In genomic region chr12:49060237-49061156, GRCh38 we compare ENCODE assay signal across 8 cellular contexts. TPM values are rescaled to one million over a fixed set of nuclear protein-coding genes. Genes with fewer than 3 reads are reported as not detected.
DNase-seq lines count a peak whose midpoint lies in the region; ATAC-seq and TF ChIP-seq lines count a peak whose summit lies in the region.

KMT2D (minus strand) TSS chr12:49060794; CDS start chr12:49055324, 5,470 bp downstream.

- H3K4me3 Mint-ChIP-seq in activated T-helper 2 cell treated with anti-CD3 and anti-CD28 coated beads, Interferon-gamma antibody, Interleukin-2, Interleukin-4, amounts not matched to agents 10 μg/mL and 5 μg/mL and 100 μg/mL, durations not matched to agents 14 hours and 24 hours and 36 hours (ENCODE audit: low read depth), result peak within 1 kb of the TSS; percentile 92
- H3K4me3 Mint-ChIP-seq in natural killer cell treated with Interleukin-12 subunit alpha and Interleukin-12 subunit beta and Interleukin-15 and Interleukin-18, amount 100 ng/mL, for 72 hours, result peak within 1 kb of the TSS; percentile 95

- peaks cover 11% of the 10 kb centered on the region for H3K4me1 ChIP-seq in RWPE2 (ENCODE audit: insufficient read depth, poor library complexity, severe bottlenecking)

- no peaks in the 10 kb centered on the region for H3K27me3 Mint-ChIP-seq in activated T-helper 2 cell treated with anti-CD3 and anti-CD28 coated beads, Interferon-gamma antibody, Interleukin-2, Interleukin-4, amounts not matched to agents 10 μg/mL and 5 μg/mL and 100 μg/mL, durations not matched to agents 14 hours and 24 hours and 36 hours (ENCODE audit: low read depth)
- H3K27me3 Mint-ChIP-seq in natural killer cell treated with Interleukin-12 subunit alpha and Interleukin-12 subunit beta and Interleukin-15 and Interleukin-18, amount 100 ng/mL, for 72 hours, result no peaks in the 10 kb centered on the region

- TF ChIP-seq CTCF in LNCaP clone FGC (IDR thresholded peaks at IDR 0.05; ENCODE audit: control insufficient read depth, extremely low read depth, insufficient read depth) (no peak), RWPE2 (IDR thresholded peaks at IDR 0.05; ENCODE audit: poor library complexity, severe bottlenecking) (no peak), fibroblast of pulmonary artery (IDR thresholded peaks at IDR 0.05; ENCODE audit: low read length, missing control alignments) (peak; percentile 6)

- no peaks in the 10 kb centered on the region for H3K9me3 Mint-ChIP-seq in activated T-helper 2 cell treated with anti-CD3 and anti-CD28 coated beads, Interferon-gamma antibody, Interleukin-2, Interleukin-4, amounts not matched to agents 10 μg/mL and 5 μg/mL and 100 μg/mL, durations not matched to agents 14 hours and 24 hours and 36 hours
- H3K9me3 Mint-ChIP-seq in natural killer cell treated with Interleukin-12 subunit alpha and Interleukin-12 subunit beta and Interleukin-15 and Interleukin-18, amount 100 ng/mL, for 72 hours, result no peaks in the 10 kb centered on the region

- H3K27me3 ChIP-seq in RWPE2 (ENCODE audit: insufficient read depth, poor library complexity, severe bottlenecking), result no peaks in the 10 kb centered on the region

- peaks cover 16% of the 10 kb centered on the region for H3K36me3 ChIP-seq in RWPE2 (ENCODE audit: low read depth)

- H3K36me3 Mint-ChIP-seq in activated T-helper 2 cell treated with anti-CD3 and anti-CD28 coated beads, Interferon-gamma antibody, Interleukin-2, Interleukin-4, amounts not matched to agents 10 μg/mL and 5 μg/mL and 100 μg/mL, durations not matched to agents 14 hours and 24 hours and 36 hours (ENCODE audit: low read depth), result peaks cover 32% of the 10 kb centered on the region
- H3K36me3 Mint-ChIP-seq in natural killer cell treated with Interleukin-12 subunit alpha and Interleukin-12 subunit beta and Interleukin-15 and Interleukin-18, amount 100 ng/mL, for 72 hours, result peaks cover 7% of the 10 kb centered on the region

- H3K27ac ChIP-seq in RWPE2 (ENCODE audit: poor library complexity, severe bottlenecking), result peak within 1 kb of the TSS; percentile 65

- H3K4me3 ChIP-seq in LNCaP clone FGC (ENCODE audit: low read depth, low read length) (peak within 1 kb of the TSS; percentile 94), RWPE2 (ENCODE audit: severe bottlenecking) (peak within 1 kb of the TSS; percentile 77), fibroblast of pulmonary artery (replicated peaks; ENCODE audit: low read depth, low read length) (peak within 1 kb of the TSS; percentile 87)

- H3K4me1 Mint-ChIP-seq in activated T-helper 2 cell treated with anti-CD3 and anti-CD28 coated beads, Interferon-gamma antibody, Interleukin-2, Interleukin-4, amounts not matched to agents 10 μg/mL and 5 μg/mL and 100 μg/mL, durations not matched to agents 14 hours and 24 hours and 36 hours (ENCODE audit: low read depth), result peaks cover 43% of the 10 kb centered on the region
- H3K4me1 Mint-ChIP-seq in natural killer cell treated with Interleukin-12 subunit alpha and Interleukin-12 subunit beta and Interleukin-15 and Interleukin-18, amount 100 ng/mL, for 72 hours (ENCODE audit: low read depth in 2 of 2), result peaks cover 46 to 52% of the 10 kb centered on the region in 2 donors

- H3K9me3 ChIP-seq in RWPE2 (ENCODE audit: severe bottlenecking), result no peaks in the 10 kb centered on the region

- ATAC-seq in GM21619 (IDR thresholded peaks at IDR 0.05; ENCODE audit: unreplicated experiment) (peak; percentile 41), RWPE2 (ENCODE audit: low read depth) (peak; percentile 68)
- peak; percentile 86 to 90 for ATAC-seq in natural killer cell treated with Interleukin-12 subunit alpha and Interleukin-12 subunit beta and Interleukin-15 and Interleukin-18, amount 100 ng/mL, for 72 hours

- DNase-seq in COR-L47 (lab: John Stamatoyannopoulos, UW) (peak; percentile 92), LNCaP clone FGC (ENCODE audit: low read depth) (peak; percentile 88), RWPE2 (ENCODE audit: low spot score) (peak; percentile 93), fibroblast of pulmonary artery (ENCODE audit: low read depth) (peak; percentile 97)
- peak; percentile 89 for DNase-seq in activated T-helper 2 cell treated with anti-CD3 and anti-CD28 coated beads, Interferon-gamma antibody, Interleukin-2, Interleukin-4, amounts not matched to agents 10 μg/mL and 5 μg/mL and 100 μg/mL, durations not matched to agents 14 hours and 24 hours and 36 hours (ENCODE audit: low spot score)
- DNase-seq in natural killer cell treated with Interleukin-12 subunit alpha and Interleukin-12 subunit beta and Interleukin-15 and Interleukin-18, amount 100 ng/mL, for 72 hours (ENCODE audit: low spot score), result peak; percentile 88
- DNase-seq in stimulated activated naive CD4-positive, alpha-beta T cell treated with Interleukin-2 at 50 U/mL for 16 hours (lab: John Stamatoyannopoulos, UW), result peak; percentile 90

- intact Hi-C loops in activated T-helper 2 cell treated with anti-CD3 and anti-CD28 coated beads, Interferon-gamma antibody, Interleukin-2, Interleukin-4, amounts not matched to agents 10 μg/mL and 5 μg/mL and 100 μg/mL, durations not matched to agents 14 hours and 24 hours and 36 hours (cut with micrococcal nuclease), result loop anchor here (1.0 to 5.0 kb wide), 4 partner anchors 10 to 174 kb away; partner anchors contain the start of gene TUBA1A

- peak within 1 kb of the TSS; percentile 89 for H3K27ac Mint-ChIP-seq in activated T-helper 2 cell treated with anti-CD3 and anti-CD28 coated beads, Interferon-gamma antibody, Interleukin-2, Interleukin-4, amounts not matched to agents 10 μg/mL and 5 μg/mL and 100 μg/mL, durations not matched to agents 14 hours and 24 hours and 36 hours
- peak within 1 kb of the TSS; percentile 84 to 91 for H3K27ac Mint-ChIP-seq in natural killer cell treated with Interleukin-12 subunit alpha and Interleukin-12 subunit beta and Interleukin-15 and Interleukin-18, amount 100 ng/mL, for 72 hours

RNA-seq across cellular contexts. Expression of gene KMT2D, which starts in this region (rescaled TPM):
- 93.3 and 100 TPM in 2 replicates for total RNA-seq in activated T-helper 2 cell treated with anti-CD3 and anti-CD28 coated beads, Interferon-gamma antibody, Interleukin-2, Interleukin-4, amounts not matched to agents 10 μg/mL and 5 μg/mL and 100 μg/mL, durations not matched to agents 14 hours and 24 hours and 36 hours
- total RNA-seq in natural killer cell treated with Interleukin-12 subunit alpha and Interleukin-12 subunit beta and Interleukin-15 and Interleukin-18, amount 100 ng/mL, for 72 hours, result 100 to 1,000 TPM; 120 to 199 TPM

Comparison
In these comparisons a context has a peak if more than half of its experiments do, and no peak if none do; other contexts are left out.
1. Peak in every context shown above with its lines: DNase-seq, ATAC-seq, H3K4me3 ChIP-seq and H3K27ac ChIP-seq.